In the genomic region with DNA sequence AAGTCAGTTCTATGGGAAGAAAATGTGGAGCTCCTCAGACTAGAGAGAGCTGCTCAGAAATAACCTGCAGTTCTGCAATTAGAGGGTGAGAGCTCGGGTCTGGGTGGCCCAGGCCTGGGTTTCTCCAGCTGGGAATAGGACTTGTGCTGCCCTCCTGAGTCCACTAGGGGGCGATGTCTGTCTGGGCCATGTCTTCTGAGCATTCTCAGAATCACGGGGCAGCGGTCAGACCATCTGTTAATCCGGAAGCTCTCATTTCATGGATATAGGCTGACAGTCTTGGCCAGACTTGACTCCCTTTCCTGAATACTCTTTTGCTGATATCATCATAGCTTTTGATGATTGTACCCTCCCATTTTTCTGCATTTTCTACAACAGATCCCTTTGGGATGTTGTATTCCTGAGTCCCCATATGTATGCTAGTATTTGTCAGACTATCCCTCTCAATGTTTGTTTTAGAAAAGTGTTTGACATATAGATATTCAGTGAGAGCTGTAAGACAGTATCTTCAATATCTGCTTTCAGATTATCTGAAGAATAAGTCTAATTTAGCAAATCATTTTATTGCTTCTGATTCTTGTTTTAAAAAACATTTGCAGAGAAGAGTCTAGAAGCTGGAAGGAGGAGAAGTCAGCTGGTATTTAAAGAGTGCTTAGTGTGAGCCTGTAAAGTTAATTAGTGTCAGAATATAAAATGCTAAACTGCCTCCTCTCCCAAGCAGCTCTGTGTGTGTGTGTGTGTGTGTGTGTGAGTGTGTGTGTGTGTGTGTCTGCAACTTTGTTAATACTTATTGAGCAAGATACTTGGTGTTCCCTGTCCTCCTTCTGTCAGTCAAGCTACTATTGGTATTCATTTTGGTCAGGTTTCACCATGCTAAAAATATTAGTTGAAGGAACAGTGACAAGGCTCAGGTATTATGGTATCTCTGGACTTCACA, we compare ENCODE assay signal across 8 cellular contexts.
DNase-seq lines count a peak whose midpoint lies in the region; ATAC-seq and TF ChIP-seq lines count a peak whose summit lies in the region.

No MANE protein-coding gene starts in this region.

- DNase-seq in NCI-H2196 (lab: John Stamatoyannopoulos, UW; ENCODE audit: unreplicated experiment) (peak; percentile 36), NCI-H2196 treated with DMSO at 0.1 percent for 48 hours (lab: John Stamatoyannopoulos, UW; ENCODE audit: unreplicated experiment) (no peak), NCI-H1694 treated with DMSO at 0.1 percent for 48 hours (lab: John Stamatoyannopoulos, UW) (peak; percentile 69), T-helper 9 cell (peak; percentile 64), astrocyte of the spinal cord (ENCODE audit: low read depth, low spot score) (peak; percentile 87), iPS DF 4.7 (ENCODE audit: extremely low read depth, low spot score) (peak; percentile 38), smooth muscle cell of the brain vasculature (ENCODE audit: low read depth, low spot score) (peak; percentile 57)

- TF ChIP-seq CTCF in astrocyte of the spinal cord (IDR thresholded peaks at IDR 0.05; ENCODE audit: low read depth, low read length): peak; percentile 99

- in situ Hi-C loops in astrocyte of the spinal cord (cut with HindIII; ENCODE audit: low sequenced_read_pairs): loop anchor here (25.0 kb wide), 1 partner anchor 304 kb away; a partner anchor contains a TSS

- no peak overlapping the region for H3K4me3 ChIP-seq in astrocyte of the spinal cord (ENCODE audit: low read depth, low read length)

- ATAC-seq in HG02885 (IDR thresholded peaks at IDR 0.05; ENCODE audit: poor library complexity, unreplicated experiment): peak; percentile 93
